Comparison of ENCODE assay signal across 1 cellular context in the genomic region with DNA sequence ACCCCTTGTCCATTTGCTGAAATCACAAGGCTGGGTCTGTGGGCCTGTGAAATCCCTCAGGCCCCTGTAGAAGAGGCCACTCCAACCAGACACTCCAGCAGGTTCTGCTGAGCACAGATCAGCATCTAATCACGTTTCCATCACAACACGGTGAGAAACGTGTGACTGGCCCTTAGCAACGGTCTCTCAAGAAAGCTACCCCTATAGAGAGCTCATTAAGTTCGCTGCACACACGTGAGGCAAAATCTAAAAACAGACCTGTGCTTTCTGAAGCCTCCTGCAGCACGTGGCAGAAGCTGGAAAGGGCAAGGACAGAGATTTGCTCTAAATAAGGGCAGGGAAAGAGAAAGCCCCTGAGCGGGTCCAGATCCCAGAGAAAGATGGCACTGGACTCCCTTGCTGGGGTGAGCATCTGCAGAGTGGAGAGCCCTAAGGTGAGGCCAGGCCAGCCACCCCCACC.
TF ChIP-seq lines count a peak whose summit lies in the region.

No MANE protein-coding gene starts in this region.

TF ChIP-seq in IMR-90, 13 proteins besides CTCF, POLR2A, EP300 and RAD21 (continued from another document):
- TF ChIP-seq, protein P1, sequence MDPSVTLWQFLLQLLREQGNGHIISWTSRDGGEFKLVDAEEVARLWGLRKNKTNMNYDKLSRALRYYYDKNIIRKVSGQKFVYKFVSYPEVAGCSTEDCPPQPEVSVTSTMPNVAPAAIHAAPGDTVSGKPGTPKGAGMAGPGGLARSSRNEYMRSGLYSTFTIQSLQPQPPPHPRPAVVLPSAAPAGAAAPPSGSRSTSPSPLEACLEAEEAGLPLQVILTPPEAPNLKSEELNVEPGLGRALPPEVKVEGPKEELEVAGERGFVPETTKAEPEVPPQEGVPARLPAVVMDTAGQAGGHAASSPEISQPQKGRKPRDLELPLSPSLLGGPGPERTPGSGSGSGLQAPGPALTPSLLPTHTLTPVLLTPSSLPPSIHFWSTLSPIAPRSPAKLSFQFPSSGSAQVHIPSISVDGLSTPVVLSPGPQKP (IDR thresholded peaks at IDR 0.05; ENCODE audit: borderline replicate concordance, low read depth, low read length), result no peak
- no peak for TF ChIP-seq BHLHE40 (IDR thresholded peaks at IDR 0.05; ENCODE audit: low read depth, low read length)
- no peak for TF ChIP-seq RFX5 (IDR thresholded peaks at IDR 0.05; ENCODE audit: low read depth, low read length)
- TF ChIP-seq CEBPB (IDR thresholded peaks at IDR 0.05; ENCODE audit: low read depth, low read length), result no peak
- TF ChIP-seq NFE2L2 (IDR thresholded peaks at IDR 0.05; ENCODE audit: low read depth, low read length), result no peak
- TF ChIP-seq MXI1 (IDR thresholded peaks at IDR 0.05; ENCODE audit: borderline replicate concordance, low read depth, low read length), result no peak
- TF ChIP-seq CHD1 (IDR thresholded peaks at IDR 0.05; ENCODE audit: low read depth, low read length), result no peak
- no peak for TF ChIP-seq FOS (IDR thresholded peaks at IDR 0.05; ENCODE audit: low read depth, low read length)
- TF ChIP-seq, protein P2, sequence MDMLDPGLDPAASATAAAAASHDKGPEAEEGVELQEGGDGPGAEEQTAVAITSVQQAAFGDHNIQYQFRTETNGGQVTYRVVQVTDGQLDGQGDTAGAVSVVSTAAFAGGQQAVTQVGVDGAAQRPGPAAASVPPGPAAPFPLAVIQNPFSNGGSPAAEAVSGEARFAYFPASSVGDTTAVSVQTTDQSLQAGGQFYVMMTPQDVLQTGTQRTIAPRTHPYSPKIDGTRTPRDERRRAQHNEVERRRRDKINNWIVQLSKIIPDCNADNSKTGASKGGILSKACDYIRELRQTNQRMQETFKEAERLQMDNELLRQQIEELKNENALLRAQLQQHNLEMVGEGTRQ (IDR thresholded peaks at IDR 0.05; ENCODE audit: low read depth, low read length), result no peak
- no peak for TF ChIP-seq MAZ (IDR thresholded peaks at IDR 0.05; ENCODE audit: borderline replicate concordance, low read depth, low read length)
